22 cellular contexts compared by ENCODE assay signal in genomic region chr15:60356832-60357231, GRCh38.
"Had no signal": no experiment of that assay in that cellular context is flagged by ENCODE, and none has a peak within 500 bp of the region (broad histone marks: within the 10 kb centered on the region; RNA-seq: fewer than 3 reads in every experiment).

No MANE protein-coding gene starts in this region.

- H3K36me3 ChIP-seq: ovary had no signal

- H3K9me3 ChIP-seq: lower lobe of right lung, ovary, psoas muscle, right atrium auricular region, upper lobe of left lung had no signal

- H3K27ac ChIP-seq: lower lobe of right lung, ovary, psoas muscle, right atrium auricular region, upper lobe of left lung had no signal

- DNase-seq: activated CD4-positive, alpha-beta T cell treated with anti-CD3 and anti-CD28 coated beads, Interleukin-2, amount 50 U/mL, for 48 hours; activated CD8-positive, alpha-beta memory T cell treated with anti-CD3 and anti-CD28 coated beads, Interleukin-2, amount 50 U/mL, for 48 hours; activated naive CD4-positive, alpha-beta T cell treated with Interleukin-2 at 50 U/mL for 16 hours; activated naive CD8-positive, alpha-beta T cell treated with anti-CD3 and anti-CD28 coated beads for 36 hours; activated T-cell treated with anti-CD3 and anti-CD28 coated beads, Interleukin-2, amount 50 U/mL, for 4 hours; amniotic stem cell; cerebellar nuclear complex; erythroblast; foreskin melanocyte; lower lobe of right lung; natural killer cell; ovary; psoas muscle; stimulated activated CD4-positive, alpha-beta T cell treated with anti-CD3 and anti-CD28 coated beads, Interleukin-4, amount 100 ng/mL, for 24 hours; stimulated activated naive CD4-positive, alpha-beta T cell treated with Interleukin-2 at 50 U/mL for 16 hours; T1000 had no signal

- H3K9me3 Mint-ChIP-seq: activated T-cell treated with anti-CD3 and anti-CD28 coated beads, Interleukin-2, amount 50 U/mL, for 4 hours; natural killer cell; WTC11 had no signal

- H3K4me3 Mint-ChIP-seq: activated naive CD8-positive, alpha-beta T cell treated with anti-CD3 and anti-CD28 coated beads for 36 hours; activated T-cell treated with anti-CD3 and anti-CD28 coated beads, Interleukin-2, amount 50 U/mL, for 4 hours; natural killer cell; T-helper 1 cell treated with Interleukin-12 subunit alpha and Interleukin-12 subunit beta and Interleukin-4 antibody, amounts not matched to agents 30 μg/mL and 1 μg/mL, for 36 hours; WTC11 had no signal

- H3K4me3 ChIP-seq: lower lobe of right lung, ovary, psoas muscle, right atrium auricular region, upper lobe of left lung had no signal

- H3K27me3 ChIP-seq: ovary, right atrium auricular region, upper lobe of left lung had no signal

- ATAC-seq: activated T-cell treated with anti-CD3 and anti-CD28 coated beads, Interleukin-2, amount 50 U/mL, for 4 hours; left lobe of liver; lower lobe of right lung; natural killer cell; psoas muscle; WTC11 had no signal

- H3K4me1 Mint-ChIP-seq: activated naive CD8-positive, alpha-beta T cell treated with anti-CD3 and anti-CD28 coated beads for 36 hours had no signal

- H3K27me3 Mint-ChIP-seq: activated naive CD8-positive, alpha-beta T cell treated with anti-CD3 and anti-CD28 coated beads for 36 hours had no signal

- H3K27ac Mint-ChIP-seq: activated naive CD8-positive, alpha-beta T cell treated with anti-CD3 and anti-CD28 coated beads for 36 hours; activated T-helper 2 cell treated with anti-CD3 and anti-CD28 coated beads, Interferon-gamma antibody, Interleukin-2, Interleukin-4, amounts not matched to agents 10 μg/mL and 5 μg/mL and 100 μg/mL, durations not matched to agents 14 hours and 24 hours and 36 hours; natural killer cell; T-helper 1 cell treated with Interleukin-12 subunit alpha and Interleukin-12 subunit beta and Interleukin-4 antibody, amounts not matched to agents 30 μg/mL and 1 μg/mL, for 36 hours; WTC11 had no signal
